26 cellular contexts compared by ENCODE assay signal in the genomic region with DNA sequence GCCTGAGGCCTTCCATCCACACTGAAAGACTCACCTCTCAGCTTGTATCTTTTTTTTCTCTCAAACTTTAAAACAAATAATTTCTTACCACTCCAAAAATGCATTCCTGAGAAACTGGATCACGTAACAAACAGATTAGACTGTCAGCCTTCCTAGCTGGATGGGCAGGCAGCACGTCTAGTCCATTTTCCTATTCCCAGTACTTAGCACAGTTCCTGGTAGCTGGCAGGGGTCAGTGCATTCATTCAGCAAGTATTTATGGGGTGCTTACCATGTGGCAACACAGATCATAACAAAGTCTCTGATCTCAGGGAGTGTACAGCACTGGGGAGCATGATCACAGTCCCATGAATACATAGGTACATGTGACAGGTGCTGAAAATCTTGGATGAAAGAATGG.
DNase-seq lines count a peak whose midpoint lies in the region; ATAC-seq, FAIRE-seq and TF ChIP-seq lines count a peak whose summit lies in the region.
"Had no signal": no experiment of that assay in that cellular context is flagged by ENCODE, and none has a peak within 500 bp of the region (broad histone marks: within the 10 kb centered on the region; RNA-seq: fewer than 3 reads in every experiment).

No MANE protein-coding gene starts in this region.

- peaks cover 6% of the 10 kb centered on the region for H3K27me3 Mint-ChIP-seq in neural progenitor cell (ENCODE audit: insufficient read depth, low read depth)
- H3K27me3 Mint-ChIP-seq: activated T-cell treated with anti-CD3 and anti-CD28 coated beads, Interleukin-2, amount 50 U/mL, for 24 hours; naive B cell; stimulated activated memory B cell treated with anti-CD40 and anti-IgM and Interleukin-4, amounts not matched to agents 10 μg/mL and 1 μg/mL and 100 μg/mL, for 72 hours had no signal

- no peak overlapping the region for H3K4ac ChIP-seq in mesenchymal stem cell (ENCODE audit: low read depth in 1 of 2, low read length in 2 of 2)

- TF ChIP-seq CTCF in DND-41 (IDR thresholded peaks at IDR 0.05; ENCODE audit: borderline replicate concordance, extremely low read depth, low read length, poor library complexity, severe bottlenecking) (no peak), MM.1S (IDR thresholded peaks at IDR 0.05; ENCODE audit: low read length) (no peak), neural progenitor cell (IDR thresholded peaks at IDR 0.05) (no peak), D721Med (IDR thresholded peaks at IDR 0.05; ENCODE audit: insufficient read depth, missing control alignments) (no peak)

- peaks cover 0 to 88% (median 14%) of the 10 kb centered on the region in 11 experiments; a peak in 10 of 22 replicates for H4K20me1 ChIP-seq in BLaER1 treated with 17β-estradiol and CSF1 and Interleukin-3, amounts not matched to agents 10 nM and 100 nM
- no peaks in the 10 kb centered on the region for H4K20me1 ChIP-seq in DND-41 (ENCODE audit: insufficient read depth, low read length)
- H4K20me1 ChIP-seq in MM.1S (ENCODE audit: insufficient read depth, low read length) = no peaks in the 10 kb centered on the region
- no peaks in the 10 kb centered on the region for H4K20me1 ChIP-seq in neural progenitor cell (ENCODE audit: low read depth)

- H3F3A ChIP-seq in MM.1S (ENCODE audit: insufficient read depth, low read length) (peaks cover 44% of the 10 kb centered on the region), neural progenitor cell (ENCODE audit: low read depth) (no peaks in the 10 kb centered on the region)

- 95% methylated on average over 2 of the region's 2 CpGs for WGBS in mesenchymal stem cell

- no peaks in the 10 kb centered on the region for H3K9me3 Mint-ChIP-seq in neural progenitor cell
- H3K9me3 Mint-ChIP-seq: activated T-cell treated with anti-CD3 and anti-CD28 coated beads, Interleukin-2, amount 50 U/mL, for 24 hours; H9; stimulated activated memory B cell treated with anti-CD40 and anti-IgM and Interleukin-4, amounts not matched to agents 10 μg/mL and 1 μg/mL and 100 μg/mL, for 72 hours had no signal

- H3K4me3 Mint-ChIP-seq in neural progenitor cell = no peak overlapping the region
- H3K4me3 Mint-ChIP-seq: H9; stimulated activated memory B cell treated with anti-CD40 and anti-IgM and Interleukin-4, amounts not matched to agents 10 μg/mL and 1 μg/mL and 100 μg/mL, for 72 hours had no signal

- no peak overlapping the region for H2BK120ac ChIP-seq in mesenchymal stem cell (ENCODE audit: low read depth, low read length)

- no peaks in the 10 kb centered on the region for H3K9me2 ChIP-seq in MM.1S (replicated peaks; ENCODE audit: insufficient read depth, low read length)

- H3K23ac ChIP-seq in mesenchymal stem cell (ENCODE audit: low read length in 2 of 2) = no peak overlapping the region

- H2AK5ac ChIP-seq in mesenchymal stem cell (ENCODE audit: low read length, severe bottlenecking) = peak overlapping the region; percentile 28

- peaks cover 0 to 61% (median 17%) of the 10 kb centered on the region in 11 experiments; a peak in 15 of 22 replicates for H3K36me3 ChIP-seq in BLaER1 treated with 17β-estradiol and CSF1 and Interleukin-3, amounts not matched to agents 10 nM and 100 nM
- H3K36me3 ChIP-seq in DND-41 (ENCODE audit: insufficient read depth, low read length) = peaks cover 20% of the 10 kb centered on the region
- no peaks in the 10 kb centered on the region for H3K36me3 ChIP-seq in MM.1S (replicated peaks; ENCODE audit: insufficient read depth, low read length)
- peaks cover 0 to 7% of the 10 kb centered on the region in 2 experiments for H3K36me3 ChIP-seq in mesenchymal stem cell (ENCODE audit: control insufficient read depth in 1 of 2, insufficient read depth in 2 of 2, low read depth in 1 of 2, low read length in 2 of 2)
- no peaks in the 10 kb centered on the region for H3K36me3 ChIP-seq in neural progenitor cell

- no peak for DNase-seq in DND-41
- DNase-seq in MM.1S = no peak
- DNase-seq in mesenchymal stem cell = no peak
- DNase-seq in G401 (ENCODE audit: low spot score) = no peak
- no peak for DNase-seq in neural progenitor cell (ENCODE audit: low spot score)
- DNase-seq in D721Med (ENCODE audit: insufficient read length, low spot score) = no peak
- DNase-seq: activated CD4-positive, CD25-positive, alpha-beta regulatory T cell treated with anti-CD3 and anti-CD28 coated beads, Interleukin-2, amount 50 U/mL, for 72 hours; activated naive CD4-positive, alpha-beta T cell; activated T-cell treated with anti-CD3 and anti-CD28 coated beads, Interleukin-2, amount 50 U/mL, for 24 hours; anterior cingulate cortex; H9; mesendoderm; naive B cell; NCI-H1092 treated with DMSO at 0.1 percent for 48 hours; NCI-H187 treated with DMSO at 0.1 percent for 48 hours; NCI-H2227 treated with DMSO at 0.1 percent for 48 hours; NCI-H748 treated with DMSO at 0.1 percent for 48 hours; stimulated activated CD4-positive, alpha-beta T cell treated with anti-CD3 and anti-CD28 coated beads, Interleukin-2, amount 100 ng/mL, for 48 hours had no signal

- no peak overlapping the region for H2AFZ ChIP-seq in DND-41 (ENCODE audit: low read depth, low read length)
- no peak overlapping the region for H2AFZ ChIP-seq in MM.1S (ENCODE audit: low read length)
- H2AFZ ChIP-seq in mesenchymal stem cell (ENCODE audit: low read depth, low read length) = no peak overlapping the region
- H2AFZ ChIP-seq in neural progenitor cell (replicated peaks) = no peak overlapping the region
- H2AFZ ChIP-seq: hepatocyte had no signal

- peaks cover 92% of the 10 kb centered on the region for H3K79me2 ChIP-seq in DND-41 (ENCODE audit: insufficient read depth, low read length)
- peaks cover 4% of the 10 kb centered on the region; the same call in 1 of the 2 replicates for H3K79me2 ChIP-seq in MM.1S (ENCODE audit: low read length)
- H3K79me2 ChIP-seq in neural progenitor cell (ENCODE audit: low read depth) = no peaks in the 10 kb centered on the region
- H3K79me2 ChIP-seq: hepatocyte had no signal

- no peak overlapping the region for H2BK5ac ChIP-seq in mesenchymal stem cell (ENCODE audit: low read depth, low read length, poor library complexity, severe bottlenecking)

- H3K14ac ChIP-seq in mesenchymal stem cell (ENCODE audit: low read length in 2 of 2) = no peak overlapping the region

- no peaks in the 10 kb centered on the region for H3K9me3 ChIP-seq in BLaER1 treated with 17β-estradiol and CSF1 and Interleukin-3, amounts not matched to agents 10 nM and 100 nM (replicated peaks in 1 of 11)
- H3K9me3 ChIP-seq in DND-41 (ENCODE audit: insufficient read depth, low read length, severe bottlenecking) (no peaks in the 10 kb centered on the region), MM.1S (replicated peaks; ENCODE audit: insufficient read depth, low read length) (no peaks in the 10 kb centered on the region), mesenchymal stem cell (ENCODE audit: control insufficient read depth, low read length) (no peaks in the 10 kb centered on the region), neural progenitor cell (ENCODE audit: low read depth) (no peaks in the 10 kb centered on the region)

- H4K8ac ChIP-seq in mesenchymal stem cell (ENCODE audit: low read length) = no peak overlapping the region

- H4K91ac ChIP-seq in mesenchymal stem cell (ENCODE audit: low read length) = peak overlapping the region; percentile 21

- H3K4me3 ChIP-seq in BLaER1 treated with 17β-estradiol and CSF1 and Interleukin-3, amounts not matched to agents 10 nM and 100 nM = no peak overlapping the region
- H3K4me3 ChIP-seq in DND-41 (ENCODE audit: low read depth in 1 of 2, low read length in 2 of 2) (no peak overlapping the region), MM.1S (ENCODE audit: low read length) (no peak overlapping the region), mesenchymal stem cell (ENCODE audit: insufficient read depth in 1 of 2, low read depth in 1 of 2, low read length in 2 of 2) (no peak overlapping the region), neural progenitor cell (no peak overlapping the region)
- H3K4me3 ChIP-seq: coronary artery, hepatocyte had no signal

- peak overlapping the region in 1 of 2 experiments; percentile 80 for H3K18ac ChIP-seq in mesenchymal stem cell (ENCODE audit: low read depth in 1 of 2, low read length in 2 of 2)

- in situ Hi-C loops in G401 (cut with HindIII; ENCODE audit: low sequenced_read_pairs) = no loop called here

- no peak overlapping the region for H2BK12ac ChIP-seq in mesenchymal stem cell (ENCODE audit: low read length in 2 of 2)

- peaks cover 19% of the 10 kb centered on the region for H3K79me1 ChIP-seq in mesenchymal stem cell (replicated peaks; ENCODE audit: low read length, poor library complexity, severe bottlenecking)

- H3K27me3 ChIP-seq in BLaER1 treated with 17β-estradiol and CSF1 and Interleukin-3, amounts not matched to agents 10 nM and 100 nM = no peaks in the 10 kb centered on the region
- H3K27me3 ChIP-seq in DND-41 (ENCODE audit: insufficient read depth, low read length, poor library complexity) (no peaks in the 10 kb centered on the region), MM.1S (replicated peaks; ENCODE audit: insufficient read depth, low read length) (no peaks in the 10 kb centered on the region), mesenchymal stem cell (ENCODE audit: control insufficient read depth in 1 of 2, insufficient read depth in 1 of 2, low read length in 2 of 2) (no peaks in the 10 kb centered on the region), neural progenitor cell (no peaks in the 10 kb centered on the region)
- H3K27me3 ChIP-seq: hepatocyte had no signal

- peaks cover 100% of the 10 kb centered on the region in 10 experiments for H3K4me1 ChIP-seq in BLaER1 treated with 17β-estradiol and CSF1 and Interleukin-3, amounts not matched to agents 10 nM and 100 nM
- H3K4me1 ChIP-seq in DND-41 (ENCODE audit: insufficient read depth, low read length) (peaks cover 67% of the 10 kb centered on the region), MM.1S (ENCODE audit: low read length) (peaks cover 66% of the 10 kb centered on the region), mesenchymal stem cell (ENCODE audit: control insufficient read depth, insufficient read depth, low read depth, low read length) (peaks cover 34% of the 10 kb centered on the region), neural progenitor cell (peaks cover 18% of the 10 kb centered on the region)

- H3K27ac Mint-ChIP-seq in neural progenitor cell = no peak overlapping the region
- H3K27ac Mint-ChIP-seq: activated T-cell treated with anti-CD3 and anti-CD28 coated beads, Interleukin-2, amount 50 U/mL, for 24 hours; H9; stimulated activated memory B cell treated with anti-CD40 and anti-IgM and Interleukin-4, amounts not matched to agents 10 μg/mL and 1 μg/mL and 100 μg/mL, for 72 hours had no signal

- H3K27ac ChIP-seq in BLaER1 treated with 17β-estradiol and CSF1 and Interleukin-3, amounts not matched to agents 10 nM and 100 nM = peak overlapping the region; percentile 78 to 95 (median 88)
- peak overlapping the region; percentile 97 for H3K27ac ChIP-seq in DND-41 (ENCODE audit: low read length)
- peak overlapping the region; percentile 97 for H3K27ac ChIP-seq in MM.1S (ENCODE audit: low read length)
- H3K27ac ChIP-seq in mesenchymal stem cell (ENCODE audit: low read length, poor library complexity, severe bottlenecking) = no peak overlapping the region
- H3K27ac ChIP-seq in neural progenitor cell = no peak overlapping the region
- H3K27ac ChIP-seq: hepatocyte had no signal

- no peaks in the 10 kb centered on the region for H3K36me3 Mint-ChIP-seq in neural progenitor cell
- H3K36me3 Mint-ChIP-seq: naive B cell; stimulated activated memory B cell treated with anti-CD40 and anti-IgM and Interleukin-4, amounts not matched to agents 10 μg/mL and 1 μg/mL and 100 μg/mL, for 72 hours had no signal

- no peak for ATAC-seq in DND-41 (ENCODE audit: insufficient read depth, low read depth)
- ATAC-seq: esophagus mucosa; SK-N-SH treated with all-trans-retinoic acid at 6 μM for 48 hours; stimulated activated memory B cell treated with anti-CD40 and anti-IgM and Interleukin-4, amounts not matched to agents 10 μg/mL and 1 μg/mL and 100 μg/mL, for 72 hours had no signal

- H2BK15ac ChIP-seq in mesenchymal stem cell (ENCODE audit: low read depth, poor library complexity, severe bottlenecking) = peak overlapping the region; percentile 40

- H3K4me1 Mint-ChIP-seq in neural progenitor cell = peaks cover 36% of the 10 kb centered on the region
- H3K4me1 Mint-ChIP-seq: stimulated activated memory B cell treated with anti-CD40 and anti-IgM and Interleukin-4, amounts not matched to agents 10 μg/mL and 1 μg/mL and 100 μg/mL, for 72 hours had no signal

- H3K4me2 ChIP-seq in BLaER1 treated with 17β-estradiol and CSF1 and Interleukin-3, amounts not matched to agents 10 nM and 100 nM = peak overlapping the region; percentile 79 to 99 (median 89)
- H3K4me2 ChIP-seq in DND-41 (ENCODE audit: insufficient read depth, low read length) (no peak overlapping the region), MM.1S (ENCODE audit: low read depth, low read length) (no peak overlapping the region; the same call in 1 of the 2 replicates), mesenchymal stem cell (ENCODE audit: low read length, poor library complexity, severe bottlenecking) (no peak overlapping the region), neural progenitor cell (no peak overlapping the region)
- H3K4me2 ChIP-seq: hepatocyte had no signal

- no peak for FAIRE-seq in D721Med (lab: Jason Lieb, UNC)
- FAIRE-seq: frontal cortex, TTC549 had no signal

- peak overlapping the region; percentile 63 to 84 (median 76); a peak in 20 of 22 replicates for H3K9ac ChIP-seq in BLaER1 treated with 17β-estradiol and CSF1 and Interleukin-3, amounts not matched to agents 10 nM and 100 nM
- H3K9ac ChIP-seq in DND-41 (ENCODE audit: low read depth, low read length) = no peak overlapping the region; the same call in 1 of the 2 replicates
- peak overlapping the region; percentile 55; the same call in 1 of the 2 replicates for H3K9ac ChIP-seq in MM.1S (ENCODE audit: low read length)
- no peak overlapping the region for H3K9ac ChIP-seq in mesenchymal stem cell (ENCODE audit: low read length)
- H3K9ac ChIP-seq in neural progenitor cell = no peak overlapping the region

Comparison
In these comparisons a context has a peak if more than half of its experiments do, and no peak if none do; other contexts are left out.
1. H3K27ac ChIP-seq: peak in BLaER1 treated with 17β-estradiol and CSF1 and Interleukin-3, amounts not matched to agents 10 nM and 100 nM (11 of 11), DND-41 (single experiment) and MM.1S (single experiment); none in mesenchymal stem cell (single experiment) and neural progenitor cell (single experiment).
2. H3K4me2 ChIP-seq: peak in BLaER1 treated with 17β-estradiol and CSF1 and Interleukin-3, amounts not matched to agents 10 nM and 100 nM (11 of 11); none in DND-41 (single experiment), MM.1S (single experiment), mesenchymal stem cell (single experiment) and neural progenitor cell (single experiment).
3. H3K9ac ChIP-seq: peak in BLaER1 treated with 17β-estradiol and CSF1 and Interleukin-3, amounts not matched to agents 10 nM and 100 nM (11 of 11) and MM.1S (single experiment); none in DND-41 (single experiment), mesenchymal stem cell (single experiment) and neural progenitor cell (single experiment).